9 cellular contexts compared by ENCODE assay signal in the genomic region with DNA sequence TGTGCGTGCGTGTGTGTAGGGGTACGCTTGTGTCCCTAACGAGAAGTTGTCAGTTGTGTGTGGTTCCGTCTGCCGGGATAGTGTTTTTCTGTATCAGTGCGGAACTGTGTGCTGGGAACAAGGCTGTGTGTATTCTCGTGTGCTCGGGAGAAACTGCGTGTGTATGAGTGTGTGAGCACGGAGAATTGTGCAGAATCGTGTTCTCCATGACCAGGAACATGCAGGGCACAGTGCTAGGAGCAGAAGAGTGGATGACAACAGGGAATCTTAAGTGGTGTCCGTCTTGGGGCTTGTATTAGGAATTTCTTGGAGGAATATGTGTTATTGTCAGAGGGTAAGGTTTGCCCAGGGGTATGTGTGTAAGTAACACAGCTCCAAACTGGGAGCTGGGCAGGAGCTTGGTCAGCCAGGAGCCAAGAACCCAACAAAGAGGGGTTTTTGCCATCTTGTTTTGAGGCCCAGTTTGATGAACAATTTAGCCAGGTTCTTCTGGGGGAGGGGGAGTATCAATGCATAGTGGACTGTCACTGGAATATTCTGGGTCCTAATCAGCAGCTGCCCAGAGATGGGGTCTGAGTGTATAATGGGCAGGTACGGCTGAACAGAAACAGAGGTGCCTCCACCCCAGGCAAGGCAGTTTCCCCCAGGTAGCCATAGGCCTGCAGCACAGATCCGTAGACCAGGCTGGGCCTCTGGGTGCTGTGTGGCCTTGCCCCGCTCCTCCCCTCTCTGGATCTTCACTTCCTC. TPM values are rescaled to one million over a fixed set of nuclear protein-coding genes. Genes with fewer than 3 reads are reported as not detected.
DNase-seq lines count a peak whose midpoint lies in the region; ATAC-seq lines count a peak whose summit lies in the region.
"Had no signal": no experiment of that assay in that cellular context is flagged by ENCODE, and none has a peak within 500 bp of the region (broad histone marks: within the 10 kb centered on the region; RNA-seq: fewer than 3 reads in every experiment).

No MANE protein-coding gene starts in this region.

- 6 to 15% methylated on average over 11 to 12 of the region's 16 CpGs for WGBS in mesodermal cell (ENCODE audit: insufficient coverage in 2 of 2), 2 experiments

- intact Hi-C loops in head of caudate nucleus (cut with DNase I): no loop called here

- H3K27me3 Mint-ChIP-seq in T-helper 17 cell: peaks cover 83% of the 10 kb centered on the region

- peaks cover 3% of the 10 kb centered on the region for H3K79me2 ChIP-seq in ACC112 (ENCODE audit: control insufficient read depth, insufficient read depth, low read length, unreplicated experiment)

- no peak overlapping the region for H2AFZ ChIP-seq in ACC112 (ENCODE audit: low read length, unreplicated experiment)

- DNase-seq in T-helper 17 cell (no peak), head of caudate nucleus (no peak), GF-D8 (lab: John Stamatoyannopoulos, UW) (no peak)

- peaks cover 54% of the 10 kb centered on the region for H3K4me1 Mint-ChIP-seq in T-helper 17 cell

- no peak overlapping the region for H3K27ac Mint-ChIP-seq in T-helper 17 cell

- H3K36me3 ChIP-seq in ACC112 (ENCODE audit: insufficient read depth, low read length) (no peaks in the 10 kb centered on the region), mesodermal cell (ENCODE audit: control insufficient read depth, insufficient read depth, low read length) (no peaks in the 10 kb centered on the region)

- H3K27ac ChIP-seq in ACC112 (ENCODE audit: low read depth, low read length) (no peak overlapping the region), mesodermal cell (ENCODE audit: low read depth, low read length, severe bottlenecking) (no peak overlapping the region)
- H3K27ac ChIP-seq: KMS-11 had no signal

- peak overlapping the region; percentile 93 for H3K4me3 Mint-ChIP-seq in T-helper 17 cell

- peaks cover 83% of the 10 kb centered on the region for H3K27me3 ChIP-seq in ACC112 (ENCODE audit: insufficient read depth, low read length)

- ATAC-seq in T-helper 17 cell: no peak
- ATAC-seq in HG03095 (IDR thresholded peaks at IDR 0.05; ENCODE audit: unreplicated experiment): no peak
- no peak for ATAC-seq in HG03139 (IDR thresholded peaks at IDR 0.05; ENCODE audit: unreplicated experiment)

- peaks cover 17% of the 10 kb centered on the region for H3K4me1 ChIP-seq in ACC112 (ENCODE audit: control insufficient read depth, insufficient read depth, low read length, unreplicated experiment)
- peaks cover 15% of the 10 kb centered on the region for H3K4me1 ChIP-seq in mesodermal cell (ENCODE audit: control insufficient read depth, insufficient read depth, low read length, poor library complexity, severe bottlenecking)

- H3K4me3 ChIP-seq in ACC112 (ENCODE audit: low read depth, low read length): peak overlapping the region; percentile 24; the same call in 1 of the 2 replicates
- peak overlapping the region; percentile 75 for H3K4me3 ChIP-seq in GM08714 (ENCODE audit: low read length)
- H3K4me3 ChIP-seq in mesodermal cell (ENCODE audit: extremely low read depth, insufficient read depth, low read length, poor library complexity, severe bottlenecking): peak overlapping the region; percentile 48

- peaks cover 18% of the 10 kb centered on the region for H3K36me3 Mint-ChIP-seq in T-helper 17 cell (ENCODE audit: low read depth)

- H3K9me3 ChIP-seq in T-helper 17 cell (ENCODE audit: control insufficient read depth, low read length, poor library complexity, severe bottlenecking) (no peaks in the 10 kb centered on the region), mesodermal cell (ENCODE audit: control insufficient read depth, low read length) (no peaks in the 10 kb centered on the region)

RNA-seq across cellular contexts. Expression of a gene that starts 2.2 kb away (rescaled TPM):
- total RNA-seq in T-helper 17 cell: not detected
- 1.3 TPM for polyA plus RNA-seq in mesodermal cell (2013, experiment 1 of 2)
- 0.86 TPM for polyA plus RNA-seq in mesodermal cell (2013, experiment 2 of 2)

RNA-seq across cellular contexts. Expression of a gene that starts 27.5 kb away (rescaled TPM):
- 10 to 100 TPM; 37.0 to 68.2 TPM for total RNA-seq in T-helper 17 cell
- polyA plus RNA-seq in mesodermal cell (2013, experiment 1 of 2): 124 TPM
- polyA plus RNA-seq in mesodermal cell (2013, experiment 2 of 2): 120 TPM

Comparison
In these comparisons a context has a peak if more than half of its experiments do, and no peak if none do; other contexts are left out.
1. H3K4me3 ChIP-seq: peak in every context shown above with its lines; median percentile 75 in GM08714; 48 in mesodermal cell; 24 in ACC112.